Comparison of ENCODE assay signal across 15 cellular contexts in the genomic region with DNA sequence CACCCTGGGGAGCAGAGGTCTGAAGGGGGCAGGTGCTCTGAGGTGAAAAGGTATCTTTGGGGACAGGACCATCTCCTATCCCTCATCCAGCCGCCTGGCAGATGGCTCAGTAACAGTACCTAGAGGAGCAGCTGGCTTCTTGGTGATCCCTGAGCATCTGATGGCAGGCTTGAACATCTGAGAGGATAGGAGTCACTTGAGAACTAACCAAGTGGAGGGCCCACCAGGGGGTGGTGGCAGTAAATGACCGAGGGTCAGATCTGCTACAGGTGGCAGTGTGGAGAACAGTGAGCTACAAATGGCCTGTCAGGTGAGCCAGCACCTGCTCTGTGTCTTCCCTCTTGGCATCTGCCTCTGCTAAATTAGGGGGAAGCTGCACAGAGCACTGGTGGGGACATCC. TPM values are rescaled to one million over a fixed set of nuclear protein-coding genes. Genes with fewer than 3 reads are reported as not detected.
DNase-seq lines count a peak whose midpoint lies in the region; TF ChIP-seq lines count a peak whose summit lies in the region.
"Had no signal": no experiment of that assay in that cellular context is flagged by ENCODE, and none has a peak within 500 bp of the region (broad histone marks: within the 10 kb centered on the region; RNA-seq: fewer than 3 reads in every experiment).

No MANE protein-coding gene starts in this region.

- TF ChIP-seq POLR2A in ovary (IDR thresholded peaks at IDR 0.05) = no peak

- H3K4me1 Mint-ChIP-seq in Caco-2 (ENCODE audit: low read depth, unreplicated experiment) (no peaks in the 10 kb centered on the region), endodermal cell (peaks cover 10% of the 10 kb centered on the region)

- POLR2A ChIA-PET in Caco-2 (lab: Charles Lee) = no interaction called here

- 93 to 100% methylated on average over 1 to 2 of the region's 2 CpGs for WGBS in endodermal cell (ENCODE audit: insufficient coverage in 1 of 2, insufficient read length in 1 of 2), 2 experiments
- 83 to 89% (median 86%) methylated on average over 2 of the region's 2 CpGs for WGBS in ovary, 3 donors

- no peaks in the 10 kb centered on the region for H3K27me3 ChIP-seq in Caco-2 (replicated peaks; ENCODE audit: control insufficient read depth, insufficient read depth, low read length)
- H3K27me3 ChIP-seq in endodermal cell (ENCODE audit: control insufficient read depth, insufficient read depth, low read length, poor library complexity, severe bottlenecking) = no peaks in the 10 kb centered on the region
- H3K27me3 ChIP-seq in ovary = no peaks in the 10 kb centered on the region
- H3K27me3 ChIP-seq: SJCRH30 had no signal

- H3K9ac ChIP-seq in endodermal cell (ENCODE audit: extremely low read depth, low read length, poor library complexity, severe bottlenecking) = no peak overlapping the region

- H3K9me3 ChIP-seq in Caco-2 (no peaks in the 10 kb centered on the region), endodermal cell (ENCODE audit: control insufficient read depth, low read length) (no peaks in the 10 kb centered on the region), ovary (no peaks in the 10 kb centered on the region)
- H3K9me3 ChIP-seq: SJCRH30 had no signal

- H3K36me3 Mint-ChIP-seq in Caco-2 (ENCODE audit: insufficient read depth, unreplicated experiment) (peaks cover 45% of the 10 kb centered on the region), endodermal cell (ENCODE audit: low read depth) (peaks cover 60% of the 10 kb centered on the region)
- H3K36me3 Mint-ChIP-seq: CD4-positive, CD25-positive, alpha-beta regulatory T cell had no signal

- H3K4me3 ChIP-seq in Caco-2 (ENCODE audit: low read depth, low read length) (no peak overlapping the region), endodermal cell (ENCODE audit: low read length) (no peak overlapping the region), ovary (no peak overlapping the region)
- H3K4me3 ChIP-seq: K562, SJCRH30 had no signal

- H3K4me3 Mint-ChIP-seq in Caco-2 (ENCODE audit: unreplicated experiment) (no peak overlapping the region), endodermal cell (no peak overlapping the region)
- H3K4me3 Mint-ChIP-seq: CD4-positive, CD25-positive, alpha-beta regulatory T cell had no signal

- CTCF ChIA-PET in Caco-2 (lab: Charles Lee) = interaction anchor here (0.8 to 1.7 kb wide), 2 partner anchors 11 to 13 kb away, joined by 3 to 9 read pairs; no protein-coding TSS in a partner anchor

- H3K4me1 ChIP-seq in Caco-2 (no peaks in the 10 kb centered on the region), endodermal cell (ENCODE audit: control insufficient read depth, insufficient read depth, low read length) (peaks cover 8% of the 10 kb centered on the region), ovary (ENCODE audit: insufficient read depth) (no peaks in the 10 kb centered on the region)
- H3K4me1 ChIP-seq: SJCRH30 had no signal

- no TSS peak for BruUV-seq in Caco-2 (replicated peaks; lab: Mats Ljungman, UMichigan)

- TF ChIP-seq CTCF in Caco-2 (IDR thresholded peaks at IDR 0.05; ENCODE audit: insufficient read depth in 1 of 2, low read depth in 1 of 2, low read length in 1 of 2, severe bottlenecking in 1 of 2, unreplicated experiment in 1 of 2) (no peak), endodermal cell (conservative IDR thresholded peaks at IDR 0.05) (no peak), ovary (IDR thresholded peaks at IDR 0.05) (no peak)

- H3K27me3 Mint-ChIP-seq in Caco-2 (ENCODE audit: insufficient read depth, unreplicated experiment) (no peaks in the 10 kb centered on the region), endodermal cell (ENCODE audit: insufficient read depth) (no peaks in the 10 kb centered on the region)
- H3K27me3 Mint-ChIP-seq: CD4-positive, CD25-positive, alpha-beta regulatory T cell had no signal

- H3K27ac Mint-ChIP-seq in Caco-2 (ENCODE audit: unreplicated experiment) (peak overlapping the region; percentile 46), endodermal cell (peak overlapping the region; percentile 46)

- H3K9me3 Mint-ChIP-seq in Caco-2 (ENCODE audit: unreplicated experiment) (no peaks in the 10 kb centered on the region), endodermal cell (no peaks in the 10 kb centered on the region)
- H3K9me3 Mint-ChIP-seq: CD4-positive, CD25-positive, alpha-beta regulatory T cell had no signal

- no peak for TF ChIP-seq EP300 in ovary (IDR thresholded peaks at IDR 0.05)

- DNase-seq in NCI-H2196 (lab: John Stamatoyannopoulos, UW; ENCODE audit: unreplicated experiment) (peak; percentile 41), NCI-H2196 treated with DMSO at 0.1 percent for 48 hours (lab: John Stamatoyannopoulos, UW; ENCODE audit: unreplicated experiment) (no peak), Caco-2 (no peak), NCI-H510A (lab: John Stamatoyannopoulos, UW) (peak; percentile 58), endodermal cell (peak; percentile 56), NCI-H748 (lab: John Stamatoyannopoulos, UW; ENCODE audit: unreplicated experiment) (no peak), NCI-H1048 (lab: John Stamatoyannopoulos, UW) (no peak), ovary (no peak)
- DNase-seq: CD4-positive, CD25-positive, alpha-beta regulatory T cell; NCI-H1436 treated with DMSO at 0.1 percent for 48 hours; NCI-H226; SJCRH30 had no signal

- intact Hi-C loops in Caco-2 (cut with micrococcal nuclease; ENCODE audit: unreplicated experiment) (no loop called here), ovary (cut with DNase I) (no loop called here)

- peaks cover 3% of the 10 kb centered on the region for H3K36me3 ChIP-seq in Caco-2 (ENCODE audit: control insufficient read depth, insufficient read depth, low read length)
- H3K36me3 ChIP-seq in endodermal cell (ENCODE audit: control insufficient read depth, insufficient read depth, low read length) = peaks cover 75% of the 10 kb centered on the region
- no peaks in the 10 kb centered on the region for H3K36me3 ChIP-seq in ovary

- H3K27ac ChIP-seq in endodermal cell (ENCODE audit: low read depth, low read length) (no peak overlapping the region), ovary (no peak overlapping the region)
- H3K27ac ChIP-seq: SJCRH30 had no signal

RNA-seq across cellular contexts. Expression of gene HROB, which starts 13.8 kb away (rescaled TPM):
- 15.2 and 17.0 TPM in 2 replicates for total RNA-seq in Caco-2 (2022)
- 10 to 100 TPM; 20.9 to 23.4 TPM for total RNA-seq in endodermal cell
- polyA plus RNA-seq in endodermal cell (2013, experiment 1 of 2) = 10.5 TPM
- polyA plus RNA-seq in endodermal cell (2013, experiment 2 of 2) = 12.0 TPM
- 1 to 10 TPM in 3 of 7 donors, under 1 TPM in 4; 0.86 to 6.3 (median 0.97) TPM for total RNA-seq in ovary
- polyA plus RNA-seq in ovary = 1 to 10 TPM; 1.0 TPM

RNA-seq across cellular contexts. Expression of gene ASB16, which starts 15.0 kb away (rescaled TPM):
- 0.26 TPM in 1 of 2 replicates, not detected in the other for total RNA-seq in Caco-2 (2022)
- under 1 TPM in 1 of 2 donors, not detected in 1; 0.53 TPM for total RNA-seq in endodermal cell
- polyA plus RNA-seq in endodermal cell (2013, experiment 1 of 2) = not detected
- 0.33 TPM for polyA plus RNA-seq in endodermal cell (2013, experiment 2 of 2)
- total RNA-seq in ovary = 1 to 10 TPM in 3 of 7 donors, under 1 TPM in 3, not detected in 1; 0.24 to 1.8 (median 0.98) TPM
- polyA plus RNA-seq in ovary = 1 to 10 TPM in 1 of 2 donors, under 1 TPM in 1; 0.10 to 1.3 TPM
- total RNA-seq: CD4-positive, CD25-positive, alpha-beta regulatory T cell; H4; K562; RPMI7951; SJCRH30 had no signal

RNA-seq across cellular contexts. Expression of gene TMUB2, which starts 31.3 kb away (rescaled TPM):
- 28.4 and 30.3 TPM in 2 replicates for total RNA-seq in Caco-2 (2022)
- 10 to 100 TPM; 28.8 to 33.1 TPM for total RNA-seq in endodermal cell
- polyA plus RNA-seq in endodermal cell (2013, experiment 1 of 2) = 43.4 TPM
- polyA plus RNA-seq in endodermal cell (2013, experiment 2 of 2) = 38.5 TPM
- 10 to 100 TPM; 18.7 to 37.0 (median 28.6) TPM for total RNA-seq in ovary
- polyA plus RNA-seq in ovary = 10 to 100 TPM; 22.5 to 36.8 TPM

RNA-seq across cellular contexts. Expression of gene HDAC5, which starts 32.0 kb away (rescaled TPM):
- 25.9 and 27.0 TPM in 2 replicates for total RNA-seq in Caco-2 (2022)
- total RNA-seq in endodermal cell = 10 to 100 TPM; 36.9 to 64.6 TPM
- polyA plus RNA-seq in endodermal cell (2013, experiment 1 of 2) = 55.7 TPM
- 57.7 TPM for polyA plus RNA-seq in endodermal cell (2013, experiment 2 of 2)
- 10 to 100 TPM; 35.1 to 97.6 (median 67.2) TPM for total RNA-seq in ovary
- polyA plus RNA-seq in ovary = 10 to 100 TPM; 11.4 to 75.8 TPM

RNA-seq across cellular contexts. Expression of gene ATXN7L3, which starts 44.2 kb away (rescaled TPM):
- total RNA-seq in Caco-2 (2022) = 91.2 and 92.0 TPM in 2 replicates
- 100 to 1,000 TPM; 118 to 144 TPM for total RNA-seq in endodermal cell
- 72.4 TPM for polyA plus RNA-seq in endodermal cell (2013, experiment 1 of 2)
- polyA plus RNA-seq in endodermal cell (2013, experiment 2 of 2) = 72.5 TPM
- total RNA-seq in ovary = 10 to 100 TPM; 25.3 to 97.4 (median 72.6) TPM
- 10 to 100 TPM; 33.6 to 45.1 TPM for polyA plus RNA-seq in ovary

Comparison
In these comparisons a context has a peak if more than half of its experiments do, and no peak if none do; other contexts are left out.
1. DNase-seq: peak in NCI-H2196 (single experiment), NCI-H510A (single experiment) and endodermal cell (single experiment); none in NCI-H2196 treated with DMSO at 0.1 percent for 48 hours (single experiment), Caco-2 (0 of 2), NCI-H748 (single experiment), NCI-H1048 (single experiment) and ovary (0 of 5).